21 cellular contexts compared by ENCODE assay signal in genomic region chr3:131107637-131108433, GRCh38.
DNase-seq lines count a peak whose midpoint lies in the region; ATAC-seq and TF ChIP-seq lines count a peak whose summit lies in the region.
"Had no signal": no experiment of that assay in that cellular context is flagged by ENCODE, and none has a peak within 500 bp of the region (broad histone marks: within the 10 kb centered on the region; RNA-seq: fewer than 3 reads in every experiment).

No MANE protein-coding gene starts in this region.

- no peak overlapping the region for H2AFZ ChIP-seq in osteoblast (ENCODE audit: low read length)

- DNase-seq in NCI-H1092 treated with DMSO at 0.1 percent for 48 hours (lab: John Stamatoyannopoulos, UW) (peak; percentile 6), NCI-H1092 (lab: John Stamatoyannopoulos, UW) (no peak), M059J (ENCODE audit: low read depth) (peak; percentile 24), dermis blood vessel endothelial cell (peak; percentile 7), osteoblast (ENCODE audit: insufficient read length, low spot score, missing footprints) (peak; percentile 48), aorta (no peak), cerebellar nuclear complex (lab: John Stamatoyannopoulos, UW) (no peak)
- DNase-seq: 8988T; activated CD4-positive, alpha-beta T cell treated with anti-CD3 and anti-CD28 coated beads, Interleukin-2, amount 10 ng/mL, durations not matched to agents 24 days and 14 days; activated naive CD4-positive, alpha-beta T cell; CD4-positive, alpha-beta T cell; hypothalamus; left ventricle myocardium inferior; NCI-H1694 treated with DMSO at 0.1 percent for 48 hours; ovary; thyroid gland had no signal

- H4K20me1 ChIP-seq in osteoblast (ENCODE audit: insufficient read depth, low read length), result no peaks in the 10 kb centered on the region

- WGBS in aorta, 2 donors, result 73 to 76% methylated on average over 4 of the region's 4 CpGs

- H3K27me3 ChIP-seq in osteoblast (ENCODE audit: insufficient read depth, low read length), result no peaks in the 10 kb centered on the region
- H3K27me3 ChIP-seq in aorta (ENCODE audit: control insufficient read depth in 1 of 2, insufficient read depth in 2 of 2, low read length in 1 of 2), result no peaks in the 10 kb centered on the region
- H3K27me3 ChIP-seq: breast epithelium, ovary, thyroid gland had no signal

- H3K9me3 ChIP-seq in osteoblast (ENCODE audit: low read depth, low read length) (no peaks in the 10 kb centered on the region), aorta (ENCODE audit: control insufficient read depth, low read length) (no peaks in the 10 kb centered on the region)
- H3K9me3 ChIP-seq: ovary, thyroid gland had no signal

- no peak for TF ChIP-seq CTCF in osteoblast (IDR thresholded peaks at IDR 0.05; ENCODE audit: extremely low read depth, low read depth, low read length)

- intact Hi-C loops in aorta (cut with DNase I), result no loop called here

- no peaks in the 10 kb centered on the region for H3K36me3 ChIP-seq in osteoblast (ENCODE audit: insufficient read depth, low read length)
- H3K36me3 ChIP-seq in aorta (ENCODE audit: control insufficient read depth in 1 of 2, insufficient read depth in 2 of 2, low read length in 1 of 2), result no peaks in the 10 kb centered on the region
- H3K36me3 ChIP-seq: breast epithelium, left ventricle myocardium inferior, ovary, thyroid gland had no signal

- no peak for ATAC-seq in aorta (ENCODE audit: low FRiP score)
- ATAC-seq in GM18867 (IDR thresholded peaks at IDR 0.05; ENCODE audit: unreplicated experiment), result no peak
- ATAC-seq: K562; SK-N-SH treated with all-trans-retinoic acid at 6 μM for 48 hours; stimulated activated effector memory CD8-positive, alpha-beta T cell treated with anti-CD3 and anti-CD28 coated beads, Interleukin-12 subunit alpha, Interleukin-12 subunit beta, amount 100 ng/mL, for 72 hours had no signal

- no peak overlapping the region for H3K4me2 ChIP-seq in osteoblast (ENCODE audit: insufficient read depth, low read length)

- H3K4me1 ChIP-seq in osteoblast (ENCODE audit: insufficient read depth, low read length), result peaks cover 5% of the 10 kb centered on the region
- no peaks in the 10 kb centered on the region for H3K4me1 ChIP-seq in aorta (ENCODE audit: control insufficient read depth in 1 of 2, insufficient read depth in 2 of 2, low read length in 2 of 2)
- H3K4me1 ChIP-seq: breast epithelium, left ventricle myocardium inferior, thyroid gland had no signal

- H3K4me3 ChIP-seq in osteoblast (ENCODE audit: insufficient read depth, low read length) (no peak overlapping the region), aorta (ENCODE audit: low read length in 2 of 2) (no peak overlapping the region)
- H3K4me3 ChIP-seq: breast epithelium, K562, left ventricle myocardium inferior, ovary, thyroid gland had no signal

- H3K79me2 ChIP-seq in osteoblast (ENCODE audit: insufficient read depth, low read length), result no peaks in the 10 kb centered on the region

- H3K27ac ChIP-seq in osteoblast (ENCODE audit: low read depth, low read length), result no peak overlapping the region
- H3K27ac ChIP-seq in aorta (ENCODE audit: low read depth in 1 of 2, low read length in 2 of 2), result no peak overlapping the region
- H3K27ac ChIP-seq: breast epithelium, left ventricle myocardium inferior, ovary, thyroid gland had no signal

Comparison
In these comparisons a context has a peak if more than half of its experiments do, and no peak if none do; other contexts are left out.
1. DNase-seq: peak in NCI-H1092 treated with DMSO at 0.1 percent for 48 hours (single experiment), M059J (single experiment), dermis blood vessel endothelial cell (single experiment) and osteoblast (single experiment); none in NCI-H1092 (single experiment), aorta (0 of 2) and cerebellar nuclear complex (0 of 2).